ENCODE assay signal across 1 cellular context in genomic region chr3:71433631-71434030, GRCh38.
TF ChIP-seq lines count a peak whose summit lies in the region.

No MANE protein-coding gene starts in this region.

TF ChIP-seq in H1, 55 proteins besides CTCF, POLR2A, EP300 and RAD21:
- TF ChIP-seq CEBPB (IDR thresholded peaks at IDR 0.05; ENCODE audit: low read depth, low read length) (no peak), E2F6 (IDR thresholded peaks at IDR 0.05) (no peak), CHD1 (IDR thresholded peaks at IDR 0.05; ENCODE audit: low read depth, low read length) (no peak)
